In the genomic region with DNA sequence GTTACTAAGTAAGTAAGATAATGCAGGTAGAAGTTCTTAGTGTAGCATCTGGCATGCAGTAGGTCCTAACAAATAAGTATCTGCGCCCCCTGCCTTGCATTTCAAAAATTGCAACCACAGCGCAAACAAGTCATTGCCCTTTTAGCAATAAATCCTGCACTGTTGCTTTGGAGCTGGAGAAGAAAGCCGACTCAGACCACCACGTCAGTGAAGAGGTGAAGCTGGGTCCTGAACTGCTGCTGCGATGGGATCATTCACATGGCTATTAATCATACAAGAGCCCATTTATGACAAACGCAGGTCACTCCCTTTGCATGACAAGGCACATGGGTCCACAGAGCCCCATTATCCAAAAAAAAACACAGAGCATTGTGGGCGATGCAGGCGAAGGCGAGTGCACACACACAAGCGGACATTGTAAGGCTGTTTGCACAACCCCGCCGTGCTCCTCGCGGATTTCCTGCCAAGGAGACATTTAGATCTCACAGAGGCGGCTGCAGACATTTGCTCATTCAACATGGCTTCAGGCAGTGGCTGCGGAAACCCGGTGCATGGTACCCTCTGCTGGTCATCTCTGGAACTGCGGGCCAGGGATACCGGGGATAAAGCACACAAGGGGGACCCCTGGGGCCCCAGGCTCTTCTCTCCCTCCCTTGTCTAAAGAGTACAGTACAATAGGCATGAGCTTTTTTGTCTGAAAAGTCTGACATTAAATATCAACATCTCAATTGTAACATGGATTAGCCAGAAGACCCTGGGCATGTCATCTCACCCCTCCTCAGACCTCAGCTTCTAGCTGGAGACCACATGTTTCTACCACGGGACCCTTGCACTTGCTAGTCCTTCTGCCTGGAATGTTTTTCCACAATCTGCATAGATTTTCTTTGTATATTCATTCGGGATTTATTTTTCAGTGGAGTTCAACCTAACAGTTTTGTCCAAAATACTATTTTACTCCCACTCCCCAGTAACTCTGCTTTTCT, we compare ENCODE assay signal across 8 cellular contexts. TPM values are rescaled to one million over a fixed set of nuclear protein-coding genes. Genes with fewer than 3 reads are reported as not detected.
DNase-seq lines count a peak whose midpoint lies in the region; ATAC-seq lines count a peak whose summit lies in the region.

No MANE protein-coding gene starts in this region.

- H3K9me3 ChIP-seq in CD4-positive, alpha-beta memory T cell (ENCODE audit: control insufficient read depth in 1 of 2, low read length in 2 of 2), result no peaks in the 10 kb centered on the region
- no peaks in the 10 kb centered on the region for H3K9me3 ChIP-seq in endocrine pancreas (ENCODE audit: control insufficient read depth, low read length)

- no peaks in the 10 kb centered on the region for H3K4me1 ChIP-seq in CD4-positive, alpha-beta memory T cell (ENCODE audit: insufficient read depth, low read length)
- no peaks in the 10 kb centered on the region for H3K4me1 ChIP-seq in endocrine pancreas (ENCODE audit: control insufficient read depth, insufficient read depth, low read length)

- peak overlapping the region; percentile 87 to 97 (median 90) for H3K4me3 Mint-ChIP-seq in CD4-positive, alpha-beta memory T cell

- no peaks in the 10 kb centered on the region for H3K9me3 Mint-ChIP-seq in CD4-positive, alpha-beta memory T cell

- H3K36me3 ChIP-seq in CD4-positive, alpha-beta memory T cell (ENCODE audit: insufficient read depth, low read length), result no peaks in the 10 kb centered on the region
- H3K36me3 ChIP-seq in endocrine pancreas (ENCODE audit: control insufficient read depth, insufficient read depth, low read length), result no peaks in the 10 kb centered on the region

- no peak overlapping the region for H3K27ac ChIP-seq in CD4-positive, alpha-beta memory T cell (ENCODE audit: low read depth, low read length)

- POLR2A ChIA-PET in CD4-positive, alpha-beta memory T cell (lab: Charles Lee; ENCODE audit: partially characterized antibody), result no interaction called here

- intact Hi-C loops in CD4-positive, alpha-beta memory T cell (cut with micrococcal nuclease), result loop anchor here (1.0 kb wide), 2 partner anchors 148 to 670 kb away; no protein-coding TSS in a partner anchor

- ATAC-seq in GM19397 (IDR thresholded peaks at IDR 0.05; ENCODE audit: unreplicated experiment) (peak; percentile 84), HG03558 (IDR thresholded peaks at IDR 0.05; ENCODE audit: extremely low read depth, unreplicated experiment) (peak; percentile 68)

- H3K9ac ChIP-seq in endocrine pancreas (ENCODE audit: control insufficient read depth, insufficient read depth, low read length), result no peak overlapping the region

- no peaks in the 10 kb centered on the region for H3K36me3 Mint-ChIP-seq in CD4-positive, alpha-beta memory T cell

- no peaks in the 10 kb centered on the region for H3K27me3 ChIP-seq in CD4-positive, alpha-beta memory T cell (ENCODE audit: insufficient read depth, low read length)
- no peaks in the 10 kb centered on the region for H3K27me3 ChIP-seq in endocrine pancreas (ENCODE audit: control insufficient read depth, insufficient read depth, low read length)

- CTCF ChIA-PET in CD4-positive, alpha-beta memory T cell (lab: Charles Lee; ENCODE audit: partially characterized antibody), result interaction anchor here (0.5 to 1.9 kb wide), 23 partner anchors 8 to 1033 kb away, joined by 3 to 29 read pairs (median 4); a partner anchor contains a TSS

- peak overlapping the region; percentile 69 to 73 for H3K4me3 ChIP-seq in CD4-positive, alpha-beta memory T cell (ENCODE audit: low read length in 2 of 2)
- peak overlapping the region; percentile 61 for H3K4me3 ChIP-seq in endocrine pancreas (ENCODE audit: control insufficient read depth, insufficient read depth, low read length)

- DNase-seq in CD4-positive, alpha-beta memory T cell, result peak; percentile 75 to 80 (median 78)
- DNase-seq in NCI-H774 (lab: John Stamatoyannopoulos, UW) (peak; percentile 53), mesenteric fat pad (ENCODE audit: low spot score) (peak; percentile 94)
- DNase-seq in activated CD8-positive, alpha-beta memory T cell treated with anti-CD3 and anti-CD28 coated beads for 1 hour (ENCODE audit: extremely low read depth in 1 of 2, low read depth in 1 of 2), result peak; percentile 41 to 69
- peak; percentile 80 for DNase-seq in stimulated activated CD8-positive, alpha-beta memory T cell treated with anti-CD3 and anti-CD28 coated beads, Interleukin-15, amount 100 ng/mL, for 24 hours (ENCODE audit: low read depth)

- H3K27ac Mint-ChIP-seq in CD4-positive, alpha-beta memory T cell, result peak overlapping the region; percentile 20 to 80 (median 72)

- peaks cover 5 to 6% of the 10 kb centered on the region in 2 donors for H3K27me3 Mint-ChIP-seq in CD4-positive, alpha-beta memory T cell

- H3K4me1 Mint-ChIP-seq in CD4-positive, alpha-beta memory T cell, result peaks cover 0 to 12% (median under 1%) of the 10 kb centered on the region in 4 donors

RNA-seq across cellular contexts. Expression of a gene that starts 56.7 kb away (rescaled TPM):
- under 1 TPM; 0.11 to 0.32 TPM for total RNA-seq in CD4-positive, alpha-beta memory T cell
- under 1 TPM in 1 of 2 donors, not detected in 1; 0.18 TPM for polyA plus RNA-seq in CD4-positive, alpha-beta memory T cell
- 22.4 TPM for total RNA-seq in mesenteric fat pad

Comparison
In these comparisons a context has a peak if more than half of its experiments do, and no peak if none do; other contexts are left out.
1. RNA of a gene that starts 56.7 kb away (total RNA-seq): 22.4 TPM in mesenteric fat pad (single experiment); 0.11 to 0.32 TPM in CD4-positive, alpha-beta memory T cell; every median in the first group is over 10 times any median in the second.
2. Peak in every context shown above with its lines, with median percentiles within 50 percentile points of each other: DNase-seq.